17 cellular contexts compared by ENCODE assay signal in the genomic region with DNA sequence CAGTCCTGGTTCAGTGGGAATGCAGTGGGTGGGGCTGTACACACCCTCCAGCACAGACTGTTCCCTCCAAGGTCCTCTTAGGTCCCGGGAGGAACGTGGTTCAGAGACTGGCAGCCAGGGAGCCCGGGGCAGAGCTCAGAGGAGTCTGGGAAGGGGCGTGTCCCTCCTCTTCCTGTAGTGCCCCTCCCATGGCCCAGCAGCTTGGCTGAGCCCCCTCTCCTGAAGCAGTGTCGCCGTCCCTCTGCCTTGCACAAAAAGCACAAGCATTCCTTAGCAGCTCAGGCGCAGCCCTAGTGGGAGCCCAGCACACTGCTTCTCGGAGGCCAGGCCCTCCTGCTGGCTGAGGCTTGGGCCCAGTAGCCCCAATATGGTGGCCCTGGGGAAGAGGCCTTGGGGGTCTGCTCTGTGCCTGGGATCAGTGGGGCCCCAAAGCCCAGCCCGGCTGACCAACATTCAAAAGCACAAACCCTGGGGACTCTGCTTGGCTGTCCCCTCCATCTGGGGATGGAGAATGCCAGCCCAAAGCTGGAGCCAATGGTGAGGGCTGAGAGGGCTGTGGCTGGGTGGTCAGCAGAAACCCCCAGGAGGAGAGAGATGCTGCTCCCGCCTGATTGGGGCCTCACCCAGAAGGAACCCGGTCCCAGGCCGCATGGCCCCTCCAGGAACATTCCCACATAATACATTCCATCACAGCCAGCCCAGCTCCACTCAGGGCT. TPM values are rescaled to one million over a fixed set of nuclear protein-coding genes. Genes with fewer than 3 reads are reported as not detected.
A peak's percentile ranks its signal among the peaks of the same experiment; 100 is the strongest.
DNase-seq lines count a peak whose midpoint lies in the region; ATAC-seq and TF ChIP-seq lines count a peak whose summit lies in the region.
"Had no signal": no experiment of that assay in that cellular context is flagged by ENCODE, and none has a peak within 500 bp of the region (broad histone marks: within the 10 kb centered on the region; RNA-seq: fewer than 3 reads in every experiment).

No MANE protein-coding gene starts in this region.

- no peaks in the 10 kb centered on the region for H3K4me1 Mint-ChIP-seq in WTC11
- H3K4me1 Mint-ChIP-seq: activated naive CD8-positive, alpha-beta T cell treated with anti-CD3 and anti-CD28 coated beads, Interleukin-2, amount 50 U/mL, for 24 hours; memory B cell had no signal

- H3K4me3 ChIP-seq in transverse colon, result no peak overlapping the region
- H3K4me3 ChIP-seq: BLaER1 treated with 17β-estradiol and CSF1 and Interleukin-3, amounts not matched to agents 10 nM and 100 nM had no signal

- intact Hi-C loops in Right ventricle myocardium superior (cut with DNase I) (no loop called here), transverse colon (cut with DNase I; ENCODE audit: low total_unique reads) (no loop called here)

- ATAC-seq in WTC11, result peak; percentile 66
- ATAC-seq in Right ventricle myocardium superior (ENCODE audit: poor library complexity), result peak; percentile 64
- ATAC-seq in activated CD4-positive, CD25-positive, alpha-beta regulatory T cell treated with anti-CD3 and anti-CD28 coated beads, Interleukin-2, amount 50 U/mL, for 24 hours, result no peak
- ATAC-seq: activated naive CD8-positive, alpha-beta T cell treated with anti-CD3 and anti-CD28 coated beads, Interleukin-2, amount 50 U/mL, for 24 hours; PC-3 had no signal

- H3K9me3 Mint-ChIP-seq in WTC11, result no peaks in the 10 kb centered on the region
- H3K9me3 Mint-ChIP-seq: activated naive CD8-positive, alpha-beta T cell treated with anti-CD3 and anti-CD28 coated beads, Interleukin-2, amount 50 U/mL, for 24 hours; memory B cell had no signal

- DNase-seq in WTC11 (ENCODE audit: low spot score), result peak; percentile 48
- DNase-seq in Right ventricle myocardium superior, result peak; percentile 59
- DNase-seq in mucosa of gallbladder (ENCODE audit: low spot score), result peak; percentile 75
- peak; percentile 83 for DNase-seq in transverse colon
- no peak for DNase-seq in NCI-H1048 (lab: John Stamatoyannopoulos, UW)
- no peak for DNase-seq in HCEC 1CT
- DNase-seq in stimulated activated CD4-positive, alpha-beta T cell treated with anti-CD3 and anti-CD28 coated beads, Interleukin-4, amount 100 ng/mL, for 24 hours, result no peak
- DNase-seq: activated naive CD8-positive, alpha-beta T cell treated with anti-CD3 and anti-CD28 coated beads, Interleukin-2, amount 50 U/mL, for 24 hours; activated T-cell treated with anti-CD3 and anti-CD28 coated beads, Interleukin-2, amount 50 U/mL, for 1 hour; NCI-H1436 treated with DMSO at 0.1 percent for 48 hours; NCI-H510A treated with DMSO at 0.1 percent for 48 hours; occipital lobe; PC-3; stimulated activated CD4-positive, alpha-beta T cell treated with anti-CD3 and anti-CD28 coated beads, Interleukin-12 subunit alpha, Interleukin-12 subunit beta, amount 100 ng/mL, for 4 hours had no signal

- CTCF ChIA-PET in WTC11 (lab: Charles Lee), result interaction anchor here (0.9 to 2.3 kb wide), 6 partner anchors 18 to 153 kb away, joined by 3 to 12 read pairs (median 4); no protein-coding TSS in a partner anchor

- TF ChIP-seq EP300 in transverse colon (IDR thresholded peaks at IDR 0.05; ENCODE audit: low read depth), result peak; percentile 66

- no peaks in the 10 kb centered on the region for H3K27me3 ChIP-seq in transverse colon
- H3K27me3 ChIP-seq: BLaER1 treated with 17β-estradiol and CSF1 and Interleukin-3, amounts not matched to agents 10 nM and 100 nM had no signal

- H3K4me3 Mint-ChIP-seq in WTC11, result no peak overlapping the region
- H3K4me3 Mint-ChIP-seq: activated naive CD8-positive, alpha-beta T cell treated with anti-CD3 and anti-CD28 coated beads, Interleukin-2, amount 50 U/mL, for 24 hours; memory B cell had no signal

- TF ChIP-seq CTCF in WTC11 (IDR thresholded peaks at IDR 0.05) (no peak), transverse colon (IDR thresholded peaks at IDR 0.05) (peak in 2 of 5 experiments; percentile 14 to 29)

- no peak overlapping the region for H3K27ac Mint-ChIP-seq in WTC11
- H3K27ac Mint-ChIP-seq: activated naive CD8-positive, alpha-beta T cell treated with anti-CD3 and anti-CD28 coated beads, Interleukin-2, amount 50 U/mL, for 24 hours; memory B cell had no signal

- WGBS in transverse colon (ENCODE audit: low coverage in 1 of 2), 2 donors, result 28 to 64% methylated on average over 4 to 12 of the region's 12 CpGs

- H3K36me3 Mint-ChIP-seq in WTC11, result no peaks in the 10 kb centered on the region
- H3K36me3 Mint-ChIP-seq: memory B cell had no signal

- peak overlapping the region; percentile 23 to 82 (median 62) for H3K27ac ChIP-seq in transverse colon
- H3K27ac ChIP-seq: BLaER1 treated with 17β-estradiol and CSF1 and Interleukin-3, amounts not matched to agents 10 nM and 100 nM had no signal

- in situ Hi-C loops in transverse colon (cut with MboI; ENCODE audit: low pct_ligation_motif_present in 1 of 4, low pct_unique_long_range_greater_than_20kb in 1 of 4, low sequenced_read_pairs in 3 of 4), result no loop called here

- peaks cover 16% of the 10 kb centered on the region for H3K27me3 Mint-ChIP-seq in WTC11 (ENCODE audit: low read depth)

- TF ChIP-seq POLR2A in transverse colon (IDR thresholded peaks at IDR 0.05), result no peak

- peaks cover 12 to 24% (median 23%) of the 10 kb centered on the region in 4 donors for H3K4me1 ChIP-seq in transverse colon

- POLR2A ChIA-PET in WTC11 (lab: Charles Lee), result no interaction called here

- H3K36me3 ChIP-seq in transverse colon, result no peaks in the 10 kb centered on the region
- H3K36me3 ChIP-seq: BLaER1 treated with 17β-estradiol and CSF1 and Interleukin-3, amounts not matched to agents 10 nM and 100 nM had no signal

- H3K9me3 ChIP-seq in transverse colon, result no peaks in the 10 kb centered on the region
- H3K9me3 ChIP-seq: BLaER1 treated with 17β-estradiol and CSF1 and Interleukin-3, amounts not matched to agents 10 nM and 100 nM had no signal

TF ChIP-seq in WTC11, 78 proteins besides CTCF, POLR2A, EP300 and RAD21 (continues in another document):
- no peak for TF ChIP-seq ZNF396 (CRISPR knock-in tag; IDR thresholded peaks at IDR 0.05; ENCODE audit: borderline replicate concordance)
- TF ChIP-seq ZNF671 (CRISPR knock-in tag; IDR thresholded peaks at IDR 0.05), result no peak
- TF ChIP-seq ARID4B (CRISPR knock-in tag; IDR thresholded peaks at IDR 0.05; ENCODE audit: borderline replicate concordance), result no peak
- TF ChIP-seq HMGA2 (CRISPR knock-in tag; IDR thresholded peaks at IDR 0.05), result no peak
- TF ChIP-seq, protein P1, sequence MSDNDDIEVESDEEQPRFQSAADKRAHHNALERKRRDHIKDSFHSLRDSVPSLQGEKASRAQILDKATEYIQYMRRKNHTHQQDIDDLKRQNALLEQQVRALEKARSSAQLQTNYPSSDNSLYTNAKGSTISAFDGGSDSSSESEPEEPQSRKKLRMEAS (CRISPR knock-in tag; IDR thresholded peaks at IDR 0.05), result no peak
- no peak for TF ChIP-seq NFE2L1 (CRISPR knock-in tag; IDR thresholded peaks at IDR 0.05)
- TF ChIP-seq, protein P2, sequence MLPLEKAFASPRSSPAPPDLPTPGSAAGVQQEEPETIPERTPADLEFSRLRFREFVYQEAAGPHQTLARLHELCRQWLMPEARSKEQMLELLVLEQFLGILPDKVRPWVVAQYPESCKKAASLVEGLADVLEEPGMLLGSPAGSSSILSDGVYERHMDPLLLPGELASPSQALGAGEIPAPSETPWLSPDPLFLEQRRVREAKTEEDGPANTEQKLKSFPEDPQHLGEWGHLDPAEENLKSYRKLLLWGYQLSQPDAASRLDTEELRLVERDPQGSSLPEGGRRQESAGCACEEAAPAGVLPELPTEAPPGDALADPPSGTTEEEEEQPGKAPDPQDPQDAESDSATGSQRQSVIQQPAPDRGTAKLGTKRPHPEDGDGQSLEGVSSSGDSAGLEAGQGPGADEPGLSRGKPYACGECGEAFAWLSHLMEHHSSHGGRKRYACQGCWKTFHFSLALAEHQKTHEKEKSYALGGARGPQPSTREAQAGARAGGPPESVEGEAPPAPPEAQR (CRISPR knock-in tag; IDR thresholded peaks at IDR 0.05), result no peak
- TF ChIP-seq CREM (CRISPR knock-in tag; IDR thresholded peaks at IDR 0.05), result no peak
- TF ChIP-seq GRHL2 (CRISPR knock-in tag; IDR thresholded peaks at IDR 0.05; ENCODE audit: insufficient replicate concordance, severe bottlenecking), result no peak

RNA-seq across cellular contexts. Expression of gene FAHD2A, which starts 17.5 kb away (rescaled TPM):
- 39.8 to 47.9 TPM (median 45.4 TPM) in 3 replicates for total RNA-seq in WTC11 (2021)
- 39.9 TPM for total RNA-seq in Right ventricle myocardium superior
- total RNA-seq in mucosa of gallbladder, result 47.4 TPM
- total RNA-seq in transverse colon, result 100 to 1,000 TPM in 1 of 4 donors, 10 to 100 TPM in 3; 29.9 to 134 (median 42.7) TPM

Comparison
In these comparisons a context has a peak if more than half of its experiments do, and no peak if none do; other contexts are left out.
1. ATAC-seq: peak in WTC11 (single experiment) and Right ventricle myocardium superior (single experiment); none in activated CD4-positive, CD25-positive, alpha-beta regulatory T cell treated with anti-CD3 and anti-CD28 coated beads, Interleukin-2, amount 50 U/mL, for 24 hours (0 of 2).
2. DNase-seq: peak in WTC11 (single experiment), Right ventricle myocardium superior (single experiment), mucosa of gallbladder (single experiment) and transverse colon (single experiment); none in NCI-H1048 (single experiment), HCEC 1CT (single experiment) and stimulated activated CD4-positive, alpha-beta T cell treated with anti-CD3 and anti-CD28 coated beads, Interleukin-4, amount 100 ng/mL, for 24 hours (single experiment).